1 cellular context compared by ENCODE assay signal in the genomic region with DNA sequence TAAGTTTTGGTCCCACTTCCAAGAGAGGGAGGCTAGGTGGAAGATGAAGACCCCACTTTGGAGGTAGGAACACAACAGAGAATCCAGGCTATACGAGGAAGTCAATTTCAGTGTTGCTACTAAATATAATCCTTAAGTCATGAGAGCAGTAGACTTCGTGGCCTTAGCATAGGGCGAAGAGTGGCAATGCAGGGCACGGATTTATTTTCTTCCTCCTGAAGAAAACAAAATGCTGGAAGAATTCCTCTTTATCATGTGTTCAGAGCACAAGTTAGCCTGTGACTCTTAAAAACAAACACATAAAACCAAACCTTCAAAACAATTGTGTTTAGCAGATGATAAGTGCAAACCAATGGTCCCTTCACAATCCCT.
TF ChIP-seq lines count a peak whose summit lies in the region.

No MANE protein-coding gene starts in this region.

TF ChIP-seq in GM23338, 12 proteins besides CTCF, POLR2A, EP300 and RAD21:
- TF ChIP-seq, protein P1, sequence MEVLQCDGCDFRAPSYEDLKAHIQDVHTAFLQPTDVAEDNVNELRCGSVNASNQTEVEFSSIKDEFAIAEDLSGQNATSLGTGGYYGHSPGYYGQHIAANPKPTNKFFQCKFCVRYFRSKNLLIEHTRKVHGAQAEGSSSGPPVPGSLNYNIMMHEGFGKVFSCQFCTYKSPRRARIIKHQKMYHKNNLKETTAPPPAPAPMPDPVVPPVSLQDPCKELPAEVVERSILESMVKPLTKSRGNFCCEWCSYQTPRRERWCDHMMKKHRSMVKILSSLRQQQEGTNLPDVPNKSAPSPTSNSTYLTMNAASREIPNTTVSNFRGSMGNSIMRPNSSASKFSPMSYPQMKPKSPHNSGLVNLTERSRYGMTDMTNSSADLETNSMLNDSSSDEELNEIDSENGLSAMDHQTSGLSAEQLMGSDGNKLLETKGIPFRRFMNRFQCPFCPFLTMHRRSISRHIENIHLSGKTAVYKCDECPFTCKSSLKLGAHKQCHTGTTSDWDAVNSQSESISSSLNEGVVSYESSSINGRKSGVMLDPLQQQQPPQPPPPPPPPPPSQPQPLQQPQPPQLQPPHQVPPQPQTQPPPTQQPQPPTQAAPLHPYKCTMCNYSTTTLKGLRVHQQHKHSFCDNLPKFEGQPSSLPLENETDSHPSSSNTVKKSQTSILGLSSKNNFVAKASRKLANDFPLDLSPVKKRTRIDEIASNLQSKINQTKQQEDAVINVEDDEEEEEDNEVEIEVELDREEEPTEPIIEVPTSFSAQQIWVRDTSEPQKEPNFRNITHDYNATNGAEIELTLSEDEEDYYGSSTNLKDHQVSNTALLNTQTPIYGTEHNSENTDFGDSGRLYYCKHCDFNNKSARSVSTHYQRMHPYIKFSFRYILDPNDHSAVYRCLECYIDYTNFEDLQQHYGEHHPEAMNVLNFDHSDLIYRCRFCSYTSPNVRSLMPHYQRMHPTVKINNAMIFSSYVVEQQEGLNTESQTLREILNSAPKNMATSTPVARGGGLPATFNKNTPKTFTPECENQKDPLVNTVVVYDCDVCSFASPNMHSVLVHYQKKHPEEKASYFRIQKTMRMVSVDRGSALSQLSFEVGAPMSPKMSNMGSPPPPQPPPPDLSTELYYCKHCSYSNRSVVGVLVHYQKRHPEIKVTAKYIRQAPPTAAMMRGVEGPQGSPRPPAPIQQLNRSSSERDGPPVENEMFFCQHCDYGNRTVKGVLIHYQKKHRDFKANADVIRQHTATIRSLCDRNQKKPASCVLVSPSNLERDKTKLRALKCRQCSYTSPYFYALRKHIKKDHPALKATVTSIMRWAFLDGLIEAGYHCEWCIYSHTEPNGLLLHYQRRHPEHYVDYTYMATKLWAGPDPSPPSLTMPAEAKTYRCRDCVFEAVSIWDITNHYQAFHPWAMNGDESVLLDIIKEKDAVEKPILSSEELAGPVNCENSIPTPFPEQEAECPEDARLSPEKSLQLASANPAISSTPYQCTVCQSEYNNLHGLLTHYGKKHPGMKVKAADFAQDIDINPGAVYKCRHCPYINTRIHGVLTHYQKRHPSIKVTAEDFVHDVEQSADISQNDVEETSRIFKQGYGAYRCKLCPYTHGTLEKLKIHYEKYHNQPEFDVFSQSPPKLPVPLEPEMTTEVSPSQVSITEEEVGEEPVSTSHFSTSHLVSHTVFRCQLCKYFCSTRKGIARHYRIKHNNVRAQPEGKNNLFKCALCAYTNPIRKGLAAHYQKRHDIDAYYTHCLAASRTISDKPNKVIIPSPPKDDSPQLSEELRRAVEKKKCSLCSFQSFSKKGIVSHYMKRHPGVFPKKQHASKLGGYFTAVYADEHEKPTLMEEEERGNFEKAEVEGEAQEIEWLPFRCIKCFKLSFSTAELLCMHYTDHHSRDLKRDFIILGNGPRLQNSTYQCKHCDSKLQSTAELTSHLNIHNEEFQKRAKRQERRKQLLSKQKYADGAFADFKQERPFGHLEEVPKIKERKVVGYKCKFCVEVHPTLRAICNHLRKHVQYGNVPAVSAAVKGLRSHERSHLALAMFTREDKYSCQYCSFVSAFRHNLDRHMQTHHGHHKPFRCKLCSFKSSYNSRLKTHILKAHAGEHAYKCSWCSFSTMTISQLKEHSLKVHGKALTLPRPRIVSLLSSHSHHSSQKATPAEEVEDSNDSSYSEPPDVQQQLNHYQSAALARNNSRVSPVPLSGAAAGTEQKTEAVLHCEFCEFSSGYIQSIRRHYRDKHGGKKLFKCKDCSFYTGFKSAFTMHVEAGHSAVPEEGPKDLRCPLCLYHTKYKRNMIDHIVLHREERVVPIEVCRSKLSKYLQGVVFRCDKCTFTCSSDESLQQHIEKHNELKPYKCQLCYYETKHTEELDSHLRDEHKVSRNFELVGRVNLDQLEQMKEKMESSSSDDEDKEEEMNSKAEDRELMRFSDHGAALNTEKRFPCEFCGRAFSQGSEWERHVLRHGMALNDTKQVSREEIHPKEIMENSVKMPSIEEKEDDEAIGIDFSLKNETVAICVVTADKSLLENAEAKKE (CRISPR knock-in tag; IDR thresholded peaks at IDR 0.05) = no peak
- no peak for TF ChIP-seq ZNF331 (CRISPR knock-in tag; IDR thresholded peaks at IDR 0.05; ENCODE audit: low read depth)
- TF ChIP-seq JUNB (IDR thresholded peaks at IDR 0.05; ENCODE audit: unreplicated experiment) = no peak
- TF ChIP-seq, protein P2, sequence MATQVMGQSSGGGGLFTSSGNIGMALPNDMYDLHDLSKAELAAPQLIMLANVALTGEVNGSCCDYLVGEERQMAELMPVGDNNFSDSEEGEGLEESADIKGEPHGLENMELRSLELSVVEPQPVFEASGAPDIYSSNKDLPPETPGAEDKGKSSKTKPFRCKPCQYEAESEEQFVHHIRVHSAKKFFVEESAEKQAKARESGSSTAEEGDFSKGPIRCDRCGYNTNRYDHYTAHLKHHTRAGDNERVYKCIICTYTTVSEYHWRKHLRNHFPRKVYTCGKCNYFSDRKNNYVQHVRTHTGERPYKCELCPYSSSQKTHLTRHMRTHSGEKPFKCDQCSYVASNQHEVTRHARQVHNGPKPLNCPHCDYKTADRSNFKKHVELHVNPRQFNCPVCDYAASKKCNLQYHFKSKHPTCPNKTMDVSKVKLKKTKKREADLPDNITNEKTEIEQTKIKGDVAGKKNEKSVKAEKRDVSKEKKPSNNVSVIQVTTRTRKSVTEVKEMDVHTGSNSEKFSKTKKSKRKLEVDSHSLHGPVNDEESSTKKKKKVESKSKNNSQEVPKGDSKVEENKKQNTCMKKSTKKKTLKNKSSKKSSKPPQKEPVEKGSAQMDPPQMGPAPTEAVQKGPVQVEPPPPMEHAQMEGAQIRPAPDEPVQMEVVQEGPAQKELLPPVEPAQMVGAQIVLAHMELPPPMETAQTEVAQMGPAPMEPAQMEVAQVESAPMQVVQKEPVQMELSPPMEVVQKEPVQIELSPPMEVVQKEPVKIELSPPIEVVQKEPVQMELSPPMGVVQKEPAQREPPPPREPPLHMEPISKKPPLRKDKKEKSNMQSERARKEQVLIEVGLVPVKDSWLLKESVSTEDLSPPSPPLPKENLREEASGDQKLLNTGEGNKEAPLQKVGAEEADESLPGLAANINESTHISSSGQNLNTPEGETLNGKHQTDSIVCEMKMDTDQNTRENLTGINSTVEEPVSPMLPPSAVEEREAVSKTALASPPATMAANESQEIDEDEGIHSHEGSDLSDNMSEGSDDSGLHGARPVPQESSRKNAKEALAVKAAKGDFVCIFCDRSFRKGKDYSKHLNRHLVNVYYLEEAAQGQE (IDR thresholded peaks at IDR 0.05; ENCODE audit: unreplicated experiment) = no peak
- TF ChIP-seq ZNF114 (CRISPR knock-in tag; IDR thresholded peaks at IDR 0.05) = no peak
- no peak for TF ChIP-seq EZH2phosphoT487 (IDR thresholded peaks at IDR 0.05; ENCODE audit: unreplicated experiment)
- TF ChIP-seq NANOG (IDR thresholded peaks at IDR 0.05; ENCODE audit: borderline replicate concordance) = no peak
- TF ChIP-seq CREB1 (CRISPR knock-in tag; IDR thresholded peaks at IDR 0.05; ENCODE audit: low read depth) = no peak
- TF ChIP-seq POLR2AphosphoS5 (IDR thresholded peaks at IDR 0.05; ENCODE audit: low read depth) = no peak
- TF ChIP-seq, protein P3, sequence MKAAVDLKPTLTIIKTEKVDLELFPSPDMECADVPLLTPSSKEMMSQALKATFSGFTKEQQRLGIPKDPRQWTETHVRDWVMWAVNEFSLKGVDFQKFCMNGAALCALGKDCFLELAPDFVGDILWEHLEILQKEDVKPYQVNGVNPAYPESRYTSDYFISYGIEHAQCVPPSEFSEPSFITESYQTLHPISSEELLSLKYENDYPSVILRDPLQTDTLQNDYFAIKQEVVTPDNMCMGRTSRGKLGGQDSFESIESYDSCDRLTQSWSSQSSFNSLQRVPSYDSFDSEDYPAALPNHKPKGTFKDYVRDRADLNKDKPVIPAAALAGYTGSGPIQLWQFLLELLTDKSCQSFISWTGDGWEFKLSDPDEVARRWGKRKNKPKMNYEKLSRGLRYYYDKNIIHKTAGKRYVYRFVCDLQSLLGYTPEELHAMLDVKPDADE (IDR thresholded peaks at IDR 0.05) = no peak
- no peak for TF ChIP-seq STAT1 (IDR thresholded peaks at IDR 0.05; ENCODE audit: unreplicated experiment)
TF ChIP-seq in GM23338: peak in this region for 0.
